ENCODE assay signal across 22 cellular contexts in genomic region chr7:227940-228339, GRCh38. TPM values are rescaled to one million over a fixed set of nuclear protein-coding genes. Genes with fewer than 3 reads are reported as not detected.
DNase-seq lines count a peak whose midpoint lies in the region; FAIRE-seq and TF ChIP-seq lines count a peak whose summit lies in the region.
"Had no signal": no experiment of that assay in that cellular context is flagged by ENCODE, and none has a peak within 500 bp of the region (broad histone marks: within the 10 kb centered on the region; RNA-seq: fewer than 3 reads in every experiment).

No MANE protein-coding gene starts in this region.

- H3K79me2 ChIP-seq in astrocyte (ENCODE audit: insufficient read depth, low read length), result peaks cover 50% of the 10 kb centered on the region
- H3K79me2 ChIP-seq in fibroblast of lung (ENCODE audit: control insufficient read depth, insufficient read depth, low read length), result peaks cover 22% of the 10 kb centered on the region

- peaks cover 2% of the 10 kb centered on the region for H3K27me3 Mint-ChIP-seq in astrocyte (ENCODE audit: low read depth, unreplicated experiment)
- H3K27me3 Mint-ChIP-seq: activated naive CD8-positive, alpha-beta T cell treated with anti-CD3 and anti-CD28 coated beads, Interleukin-2, amount 10 ng/mL, durations not matched to agents 7 days and 5 days; progenitor cell of endocrine pancreas had no signal

- H3K4me3 Mint-ChIP-seq in astrocyte (ENCODE audit: unreplicated experiment), result no peak overlapping the region
- H3K4me3 Mint-ChIP-seq: activated naive CD8-positive, alpha-beta T cell treated with anti-CD3 and anti-CD28 coated beads, Interleukin-2, amount 10 ng/mL, durations not matched to agents 7 days and 5 days had no signal

- peaks cover 46% of the 10 kb centered on the region for H4K20me1 ChIP-seq in astrocyte (ENCODE audit: insufficient read depth, low read length)
- no peaks in the 10 kb centered on the region for H4K20me1 ChIP-seq in fibroblast of lung (ENCODE audit: control insufficient read depth, extremely low read depth, insufficient read depth, low read length)

- peak overlapping the region; percentile 47 for H3K9ac ChIP-seq in astrocyte (ENCODE audit: low read length)
- H3K9ac ChIP-seq in fibroblast of lung (ENCODE audit: insufficient read depth, low read length), result no peak overlapping the region
- H3K9ac ChIP-seq in rectal smooth muscle tissue (ENCODE audit: low read length), result no peak overlapping the region

- peak overlapping the region; percentile 74 for H3K27ac ChIP-seq in astrocyte (ENCODE audit: low read depth, low read length)
- peak overlapping the region; percentile 94 for H3K27ac ChIP-seq in fibroblast of lung (ENCODE audit: insufficient read depth, low read length)
- H3K27ac ChIP-seq in rectal smooth muscle tissue (ENCODE audit: low read depth, low read length), result peak overlapping the region; percentile 83
- peak overlapping the region; percentile 33 for H3K27ac ChIP-seq in urinary bladder (ENCODE audit: low read depth)

- WGBS in urinary bladder, result 97% methylated on average over 16 of the region's 16 CpGs

- TF ChIP-seq CTCF in astrocyte (IDR thresholded peaks at IDR 0.05; ENCODE audit: insufficient read depth, low read depth, low read length), result no peak
- TF ChIP-seq CTCF in fibroblast of lung (conservative IDR thresholded peaks at IDR 0.05 in 1 of 2, IDR thresholded peaks at IDR 0.05 in 1 of 2; ENCODE audit: low read depth in 1 of 2, low read length in 2 of 2), result no peak

- no peak for FAIRE-seq in astrocyte (lab: Jason Lieb, UNC)
- FAIRE-seq: HTR-8/SVneo had no signal

- H3K4me1 ChIP-seq in astrocyte (ENCODE audit: insufficient read depth, low read length), result peaks cover 53% of the 10 kb centered on the region
- H3K4me1 ChIP-seq in fibroblast of lung (ENCODE audit: control insufficient read depth, extremely low read depth, insufficient read depth, low read length), result peaks cover 33% of the 10 kb centered on the region
- H3K4me1 ChIP-seq in rectal smooth muscle tissue (ENCODE audit: control insufficient read depth, insufficient read depth, low read length), result peaks cover 30% of the 10 kb centered on the region
- H3K4me1 ChIP-seq in urinary bladder (ENCODE audit: insufficient read depth), result peaks cover 2% of the 10 kb centered on the region

- no peaks in the 10 kb centered on the region for H3K9me3 ChIP-seq in astrocyte (ENCODE audit: insufficient read depth, low read depth, low read length)
- no peaks in the 10 kb centered on the region for H3K9me3 ChIP-seq in fibroblast of lung (ENCODE audit: control insufficient read depth, insufficient read depth, low read depth, low read length)
- H3K9me3 ChIP-seq: upper lobe of left lung had no signal

- no peak overlapping the region for H2AFZ ChIP-seq in astrocyte (ENCODE audit: low read depth, low read length)
- no peak overlapping the region for H2AFZ ChIP-seq in fibroblast of lung (ENCODE audit: low read length)

- no peak overlapping the region for H3K4me3 ChIP-seq in astrocyte (ENCODE audit: insufficient read depth, low read depth, low read length)
- H3K4me3 ChIP-seq in fibroblast of lung (replicated peaks in 1 of 4; ENCODE audit: control extremely low read depth in 1 of 4, insufficient read depth in 1 of 4, low read depth in 3 of 4, low read length in 4 of 4), result no peak overlapping the region
- no peak overlapping the region for H3K4me3 ChIP-seq in rectal smooth muscle tissue (ENCODE audit: low read length)
- no peak overlapping the region for H3K4me3 ChIP-seq in urinary bladder (ENCODE audit: low read depth, low read length)
- H3K4me3 ChIP-seq: upper lobe of left lung had no signal

- peaks cover 3% of the 10 kb centered on the region for H3K4me1 Mint-ChIP-seq in astrocyte (ENCODE audit: low read depth, unreplicated experiment)
- H3K4me1 Mint-ChIP-seq: activated naive CD8-positive, alpha-beta T cell treated with anti-CD3 and anti-CD28 coated beads, Interleukin-2, amount 10 ng/mL, durations not matched to agents 7 days and 5 days had no signal

- DNase-seq in astrocyte (ENCODE audit: low read depth) (no peak), fibroblast of lung (ENCODE audit: low read depth in 2 of 2) (no peak), NCI-H146 (lab: John Stamatoyannopoulos, UW) (no peak), DMS153 (lab: John Stamatoyannopoulos, UW) (no peak)
- DNase-seq in stimulated activated CD4-positive, alpha-beta T cell treated with anti-CD3 and anti-CD28 coated beads, Interleukin-4, amount 100 ng/mL, for 1 hour, result no peak
- DNase-seq: activated CD4-positive, alpha-beta T cell treated with anti-CD3 and anti-CD28 coated beads for 1 hour; activated CD8-positive, alpha-beta memory T cell treated with anti-CD3 and anti-CD28 coated beads for 24 hours; activated effector memory CD4-positive, alpha-beta T cell treated with Interleukin-2 at 50 U/mL for 16 hours; activated naive CD8-positive, alpha-beta T cell treated with anti-CD3 and anti-CD28 coated beads, Interleukin-2, amount 10 ng/mL, durations not matched to agents 7 days and 5 days; head of caudate nucleus; KG1; mammary epithelial cell; MM.1S; NCI-H1436; NCI-H510A; PC-3; stimulated activated naive CD8-positive, alpha-beta T cell treated with anti-CD3 and anti-CD28 coated beads, Interleukin-15, Interleukin-2, amounts not matched to agents 100 U/mL and 50 U/mL, for 24 hours had no signal

- H3K4me2 ChIP-seq in astrocyte (ENCODE audit: low read length) (no peak overlapping the region), fibroblast of lung (ENCODE audit: extremely low read depth, insufficient read depth, low read length) (no peak overlapping the region)

- H3K36me3 Mint-ChIP-seq in astrocyte (ENCODE audit: low read depth, unreplicated experiment), result peaks cover 2% of the 10 kb centered on the region
- H3K36me3 Mint-ChIP-seq: activated naive CD8-positive, alpha-beta T cell treated with anti-CD3 and anti-CD28 coated beads, Interleukin-2, amount 10 ng/mL, durations not matched to agents 7 days and 5 days had no signal

- H3K9me3 Mint-ChIP-seq in astrocyte (ENCODE audit: unreplicated experiment), result peaks cover 4% of the 10 kb centered on the region
- H3K9me3 Mint-ChIP-seq: activated naive CD8-positive, alpha-beta T cell treated with anti-CD3 and anti-CD28 coated beads, Interleukin-2, amount 10 ng/mL, durations not matched to agents 7 days and 5 days had no signal

- peaks cover 3% of the 10 kb centered on the region for H3K36me3 ChIP-seq in astrocyte (ENCODE audit: insufficient read depth, low read length)
- H3K36me3 ChIP-seq in fibroblast of lung (ENCODE audit: control insufficient read depth, insufficient read depth, low read length), result peaks cover 14% of the 10 kb centered on the region
- H3K36me3 ChIP-seq in rectal smooth muscle tissue (ENCODE audit: control insufficient read depth, insufficient read depth, low read length), result no peaks in the 10 kb centered on the region
- no peaks in the 10 kb centered on the region for H3K36me3 ChIP-seq in urinary bladder (ENCODE audit: insufficient read depth)

- H3K27ac Mint-ChIP-seq in astrocyte (ENCODE audit: unreplicated experiment), result no peak overlapping the region
- H3K27ac Mint-ChIP-seq: activated naive CD8-positive, alpha-beta T cell treated with anti-CD3 and anti-CD28 coated beads, Interleukin-2, amount 10 ng/mL, durations not matched to agents 7 days and 5 days; progenitor cell of endocrine pancreas had no signal

- H3K27me3 ChIP-seq in astrocyte (ENCODE audit: insufficient read depth, low read length) (no peaks in the 10 kb centered on the region), fibroblast of lung (ENCODE audit: control insufficient read depth, insufficient read depth, low read length) (no peaks in the 10 kb centered on the region), rectal smooth muscle tissue (ENCODE audit: control insufficient read depth, insufficient read depth, low read length) (no peaks in the 10 kb centered on the region)
- H3K27me3 ChIP-seq: upper lobe of left lung had no signal

RNA-seq across cellular contexts. Expression of gene FAM20C, which starts 35.6 kb away (rescaled TPM):
- total RNA-seq in astrocyte (10.0 and 10.6 TPM in 2 replicates), fibroblast of lung (52.9 and 70.7 TPM in 2 replicates), urinary bladder (13.3 TPM)
- polyA plus RNA-seq in fibroblast of lung (31.8 and 49.8 TPM in 2 replicates), urinary bladder (86.5 TPM)
- 63.2 and 98.4 TPM in 2 replicates for polyA plus RNA-seq in fibroblast of lung (2012)
- 34.0 and 76.6 TPM in 2 replicates for polyA minus RNA-seq in fibroblast of lung (ENCODE audit: low replicate concordance)

Comparison
In these comparisons a context has a peak if more than half of its experiments do, and no peak if none do; other contexts are left out.
1. H3K27ac ChIP-seq: peak in every context shown above with its lines; median percentile 94 in fibroblast of lung; 83 in rectal smooth muscle tissue; 74 in astrocyte; 33 in urinary bladder.